Comparison of ENCODE assay signal across 25 cellular contexts in the genomic region with DNA sequence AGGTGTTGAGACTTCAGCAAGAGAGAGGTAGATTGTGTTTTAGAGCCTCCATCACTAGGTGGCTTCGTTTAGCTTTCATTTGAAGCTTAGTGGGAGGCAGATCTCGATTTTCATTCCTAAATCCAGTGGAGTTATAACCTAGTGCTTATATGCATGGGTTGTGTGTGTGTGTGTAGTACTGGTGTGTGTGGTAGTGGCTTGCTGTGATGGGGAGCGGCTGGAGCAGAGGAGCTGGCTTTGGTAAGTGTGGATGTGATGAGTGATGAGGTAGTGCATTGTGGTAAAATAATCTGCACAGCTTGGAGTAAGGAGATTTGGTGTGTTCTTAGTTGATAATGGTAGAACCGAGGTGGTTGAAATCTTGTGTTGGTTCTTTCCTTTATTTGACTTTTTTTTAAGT. TPM values are rescaled to one million over a fixed set of nuclear protein-coding genes. Genes with fewer than 3 reads are reported as not detected.
DNase-seq lines count a peak whose midpoint lies in the region; ATAC-seq, FAIRE-seq and TF ChIP-seq lines count a peak whose summit lies in the region.
"Had no signal": no experiment of that assay in that cellular context is flagged by ENCODE, and none has a peak within 500 bp of the region (broad histone marks: within the 10 kb centered on the region; RNA-seq: fewer than 3 reads in every experiment).

No MANE protein-coding gene starts in this region.

- in situ Hi-C loops in K562 (cut with MboI), result no loop called here

- H3K9ac ChIP-seq in K562 (ENCODE audit: insufficient read depth in 1 of 2, low read depth in 2 of 2, low read length in 2 of 2), result no peak overlapping the region

- 47% methylated on average over 4 of the region's 4 CpGs for WGBS in K562 (ENCODE audit: insufficient coverage, low coverage, missing lambda C conversion rate)

- POLR2A ChIA-PET in activated CD4-positive, alpha-beta T cell treated with anti-CD3 and anti-CD28 coated beads, Interleukin-2, amount 10 ng/mL, durations not matched to agents 7 days and 5 days (lab: Charles Lee), result interaction anchor here (0.6 kb wide), 1 partner anchor 44 kb away, joined by 3 read pairs; no protein-coding TSS in a partner anchor
- POLR2A ChIA-PET in HEK293 (lab: Yijun Ruan, JAX), result no interaction called here
- POLR2A ChIA-PET in K562 (lab: Yijun Ruan, JAX), result interaction anchor here (0.7 to 4.9 kb wide), 8 partner anchors 11 to 271 kb away, joined by 3 to 18 read pairs (median 5); no protein-coding TSS in a partner anchor

- H3K36me3 ChIP-seq in HEK293 (ENCODE audit: control insufficient read depth in 2 of 2, insufficient read depth in 1 of 2, low read length in 2 of 2) (peaks cover 20 to 93% of the 10 kb centered on the region in 2 experiments), K562 (ENCODE audit: control insufficient read depth, insufficient read depth, low read length) (peaks cover 94% of the 10 kb centered on the region), neutrophil (peaks cover 100% of the 10 kb centered on the region)

- TF ChIP-seq EP300 in K562 (IDR thresholded peaks at IDR 0.05; ENCODE audit: low read length), result no peak

- H3K4me1 Mint-ChIP-seq in activated CD4-positive, alpha-beta T cell treated with anti-CD3 and anti-CD28 coated beads, Interleukin-2, amount 10 ng/mL, durations not matched to agents 24 days and 14 days, result peaks cover 5% of the 10 kb centered on the region
- H3K4me1 Mint-ChIP-seq in activated CD4-positive, alpha-beta T cell treated with anti-CD3 and anti-CD28 coated beads, Interleukin-2, amount 10 ng/mL, durations not matched to agents 7 days and 5 days, result no peaks in the 10 kb centered on the region
- H3K4me1 Mint-ChIP-seq: activated B cell treated with CpG ODN at 0.5 μM for 24 hours; stimulated activated naive CD8-positive, alpha-beta T cell treated with anti-CD3 and anti-CD28 coated beads, Interleukin-15, amount 100 ng/mL, for 72 hours had no signal

- H3K9me3 ChIP-seq in HEK293 (ENCODE audit: control insufficient read depth, insufficient read depth, low read depth, low read length) (no peaks in the 10 kb centered on the region), K562 (replicated peaks; ENCODE audit: control insufficient read depth, insufficient read depth, low read depth, low read length) (no peaks in the 10 kb centered on the region), neutrophil (no peaks in the 10 kb centered on the region)
- H3K9me3 ChIP-seq: adrenal gland, gastrocnemius medialis, tibial artery had no signal

- no peak overlapping the region for H3K4me2 ChIP-seq in K562 (ENCODE audit: insufficient read depth, low read length)

- H3K27me3 ChIP-seq in K562 (ENCODE audit: control insufficient read depth in 2 of 2, insufficient read depth in 2 of 2, low read length in 2 of 2) (no peaks in the 10 kb centered on the region), neutrophil (no peaks in the 10 kb centered on the region)
- H3K27me3 ChIP-seq: adrenal gland, gastrocnemius medialis, tibial artery had no signal

- no peak overlapping the region for H2AFZ ChIP-seq in K562 (ENCODE audit: low read depth, low read length)

- no peak overlapping the region for H3K4me3 ChIP-seq in HEK293 (ENCODE audit: low read depth, low read length)
- no peak overlapping the region for H3K4me3 ChIP-seq in K562
- no peak overlapping the region for H3K4me3 ChIP-seq in neutrophil (ENCODE audit: low read depth in 1 of 2, low read length in 1 of 2)
- H3K4me3 ChIP-seq: adrenal gland, gastrocnemius medialis, tibial artery had no signal

- no peaks in the 10 kb centered on the region for H3K9me1 ChIP-seq in K562 (ENCODE audit: control insufficient read depth, insufficient read depth, low read length)

- peaks cover 56% of the 10 kb centered on the region for H3K36me3 Mint-ChIP-seq in activated CD4-positive, alpha-beta T cell treated with anti-CD3 and anti-CD28 coated beads, Interleukin-2, amount 10 ng/mL, durations not matched to agents 24 days and 14 days (ENCODE audit: low read depth)
- H3K36me3 Mint-ChIP-seq in activated CD4-positive, alpha-beta T cell treated with anti-CD3 and anti-CD28 coated beads, Interleukin-2, amount 10 ng/mL, durations not matched to agents 7 days and 5 days (ENCODE audit: low read depth), result peaks cover 70% of the 10 kb centered on the region

- CTCF ChIA-PET in activated CD4-positive, alpha-beta T cell treated with anti-CD3 and anti-CD28 coated beads, Interleukin-2, amount 10 ng/mL, durations not matched to agents 7 days and 5 days (lab: Charles Lee), result interaction anchor here (1.1 to 1.2 kb wide), 2 partner anchors 11 to 228 kb away, joined by 3 to 5 read pairs; no protein-coding TSS in a partner anchor
- CTCF ChIA-PET in HEK293 (lab: Yijun Ruan, JAX), result interaction anchor here (0.7 to 2.5 kb wide), 7 partner anchors 28 to 1128 kb away, joined by 3 to 7 read pairs (median 3); a partner anchor contains a TSS
- CTCF ChIA-PET in K562 (lab: Yijun Ruan, JAX; ENCODE audit: low intra/inter-chr PET ratio), result no interaction called here

- H3K27ac ChIP-seq in HEK293 (ENCODE audit: extremely low read depth, low read depth, low read length) (no peak overlapping the region), K562 (ENCODE audit: extremely low read depth, low read depth, low read length) (no peak overlapping the region), neutrophil (peak overlapping the region; percentile 23)
- H3K27ac ChIP-seq: adrenal gland, gastrocnemius medialis, tibial artery had no signal

- H3K9me3 Mint-ChIP-seq in activated CD4-positive, alpha-beta T cell treated with anti-CD3 and anti-CD28 coated beads, Interleukin-2, amount 10 ng/mL, durations not matched to agents 24 days and 14 days, result no peaks in the 10 kb centered on the region
- no peaks in the 10 kb centered on the region for H3K9me3 Mint-ChIP-seq in activated CD4-positive, alpha-beta T cell treated with anti-CD3 and anti-CD28 coated beads, Interleukin-2, amount 10 ng/mL, durations not matched to agents 7 days and 5 days
- H3K9me3 Mint-ChIP-seq: activated B cell treated with CpG ODN at 0.5 μM for 24 hours; activated CD4-positive, alpha-beta memory T cell treated with anti-CD3 and anti-CD28 coated beads for 36 hours; IgD-negative memory B cell; stimulated activated naive CD8-positive, alpha-beta T cell treated with anti-CD3 and anti-CD28 coated beads, Interleukin-15, amount 100 ng/mL, for 72 hours had no signal

- no peak for ATAC-seq in K562
- no peak for ATAC-seq in GM21515 (IDR thresholded peaks at IDR 0.05; ENCODE audit: unreplicated experiment)
- no peak for ATAC-seq in left colon
- ATAC-seq: gastrocnemius medialis; left cardiac atrium; stimulated activated naive CD8-positive, alpha-beta T cell treated with anti-CD3 and anti-CD28 coated beads, Interleukin-15, amount 100 ng/mL, for 72 hours had no signal

- FAIRE-seq in K562 (lab: Jason Lieb, UNC), result no peak
- FAIRE-seq: bronchial epithelial cell, H1 had no signal

- H4K20me1 ChIP-seq in K562 (replicated peaks; ENCODE audit: control insufficient read depth, insufficient read depth, low read length), result no peaks in the 10 kb centered on the region

- TF ChIP-seq CTCF in HEK293 (tag by site-specific recombination; IDR thresholded peaks at IDR 0.05), result no peak
- TF ChIP-seq CTCF in K562 (IDR thresholded peaks at IDR 0.05 in 2 of 3, conservative IDR thresholded peaks at IDR 0.05 in 1 of 3; ENCODE audit: insufficient read depth in 2 of 3, low read depth in 1 of 3, low read length in 3 of 3), result no peak
- no peak for TF ChIP-seq CTCF in neutrophil (IDR thresholded peaks at IDR 0.05)

- H3K27ac Mint-ChIP-seq in activated CD4-positive, alpha-beta T cell treated with anti-CD3 and anti-CD28 coated beads, Interleukin-2, amount 10 ng/mL, durations not matched to agents 24 days and 14 days, result peak overlapping the region; percentile 30
- H3K27ac Mint-ChIP-seq in activated CD4-positive, alpha-beta T cell treated with anti-CD3 and anti-CD28 coated beads, Interleukin-2, amount 10 ng/mL, durations not matched to agents 7 days and 5 days, result no peak overlapping the region
- H3K27ac Mint-ChIP-seq: activated B cell treated with CpG ODN at 0.5 μM for 24 hours; activated CD4-positive, alpha-beta memory T cell treated with anti-CD3 and anti-CD28 coated beads for 36 hours; stimulated activated naive CD8-positive, alpha-beta T cell treated with anti-CD3 and anti-CD28 coated beads, Interleukin-15, amount 100 ng/mL, for 72 hours had no signal

- H3K27me3 Mint-ChIP-seq in activated CD4-positive, alpha-beta T cell treated with anti-CD3 and anti-CD28 coated beads, Interleukin-2, amount 10 ng/mL, durations not matched to agents 24 days and 14 days, result no peaks in the 10 kb centered on the region
- no peaks in the 10 kb centered on the region for H3K27me3 Mint-ChIP-seq in activated CD4-positive, alpha-beta T cell treated with anti-CD3 and anti-CD28 coated beads, Interleukin-2, amount 10 ng/mL, durations not matched to agents 7 days and 5 days
- H3K27me3 Mint-ChIP-seq: activated B cell treated with CpG ODN at 0.5 μM for 24 hours; activated CD4-positive, alpha-beta memory T cell treated with anti-CD3 and anti-CD28 coated beads for 36 hours; IgD-negative memory B cell; stimulated activated naive CD8-positive, alpha-beta T cell treated with anti-CD3 and anti-CD28 coated beads, Interleukin-15, amount 100 ng/mL, for 72 hours had no signal

- intact Hi-C loops in activated CD4-positive, alpha-beta T cell treated with anti-CD3 and anti-CD28 coated beads, Interleukin-2, amount 10 ng/mL, durations not matched to agents 24 days and 14 days (cut with micrococcal nuclease), result no loop called here
- intact Hi-C loops in K562 (cut with micrococcal nuclease) (loop anchor here (10.0 kb wide), 1 partner anchor 323 kb away; a partner anchor contains a TSS), left colon (cut with DNase I, micrococcal nuclease) (no loop called here)

- H3K4me3 Mint-ChIP-seq in activated CD4-positive, alpha-beta T cell treated with anti-CD3 and anti-CD28 coated beads, Interleukin-2, amount 10 ng/mL, durations not matched to agents 24 days and 14 days, result no peak overlapping the region
- H3K4me3 Mint-ChIP-seq in activated CD4-positive, alpha-beta T cell treated with anti-CD3 and anti-CD28 coated beads, Interleukin-2, amount 10 ng/mL, durations not matched to agents 7 days and 5 days, result no peak overlapping the region
- H3K4me3 Mint-ChIP-seq: activated B cell treated with CpG ODN at 0.5 μM for 24 hours; activated CD4-positive, alpha-beta memory T cell treated with anti-CD3 and anti-CD28 coated beads for 36 hours; IgD-negative memory B cell; stimulated activated naive CD8-positive, alpha-beta T cell treated with anti-CD3 and anti-CD28 coated beads, Interleukin-15, amount 100 ng/mL, for 72 hours had no signal

- BruUV-seq in K562 (replicated peaks; lab: Mats Ljungman, UMichigan), result no TSS peak

- no peaks in the 10 kb centered on the region for H3K4me1 ChIP-seq in HEK293 (ENCODE audit: control insufficient read depth, insufficient read depth, low read length)
- H3K4me1 ChIP-seq in K562 (replicated peaks in 1 of 2; ENCODE audit: control insufficient read depth in 2 of 2, insufficient read depth in 2 of 2, low read length in 2 of 2), result no peaks in the 10 kb centered on the region
- H3K4me1 ChIP-seq in neutrophil (ENCODE audit: control insufficient read depth in 1 of 2, insufficient read depth in 1 of 2, low read depth in 1 of 2, low read length in 1 of 2), result no peaks in the 10 kb centered on the region
- H3K4me1 ChIP-seq: adrenal gland, gastrocnemius medialis had no signal

- peak in 1 of 2 experiments; percentile 21; a peak in 1 of 4 replicates for TF ChIP-seq RAD21 in K562 (CRISPR knock-in tag; conservative IDR thresholded peaks at IDR 0.05 in 1 of 2, IDR thresholded peaks at IDR 0.05 in 1 of 2)

- no peak for DNase-seq in activated CD4-positive, alpha-beta T cell treated with anti-CD3 and anti-CD28 coated beads, Interleukin-2, amount 10 ng/mL, durations not matched to agents 24 days and 14 days
- DNase-seq in activated CD4-positive, alpha-beta T cell treated with anti-CD3 and anti-CD28 coated beads, Interleukin-2, amount 10 ng/mL, durations not matched to agents 7 days and 5 days, result no peak
- DNase-seq in K562 (ENCODE audit: extremely low read depth in 1 of 4, low spot score in 3 of 4) (no peak), amniotic stem cell (lab: John Stamatoyannopoulos, UW) (no peak), left colon (no peak)
- DNase-seq: activated B cell treated with CpG ODN at 0.5 μM for 24 hours; activated CD4-positive, alpha-beta memory T cell treated with anti-CD3 and anti-CD28 coated beads for 36 hours; activated effector memory CD4-positive, alpha-beta T cell treated with Interleukin-2 at 50 U/mL for 16 hours; adrenal gland; gastrocnemius medialis; left cardiac atrium; NCI-H2081; NCI-H2227 treated with DMSO at 0.1 percent for 48 hours; NCI-H526 treated with DMSO at 0.1 percent for 48 hours; occipital lobe; Right ventricle myocardium superior; stimulated activated naive CD8-positive, alpha-beta T cell treated with anti-CD3 and anti-CD28 coated beads, Interleukin-15, amount 100 ng/mL, for 72 hours; T1000; tibial artery had no signal

- 0 out of 3 replicates have a peak, but pooled peaks cover 3% of the 10 kb centered on the region for H3K79me2 ChIP-seq in K562 (ENCODE audit: control insufficient read depth, insufficient read depth, low read length)

- TF ChIP-seq POLR2A in K562 (conservative IDR thresholded peaks at IDR 0.05), result 0 out of 2 replicates have a peak, but pooled peaks have one; percentile 27

RNA-seq across cellular contexts. Expression of a gene that starts 43.2 kb away (rescaled TPM):
- total RNA-seq in activated CD4-positive, alpha-beta T cell treated with anti-CD3 and anti-CD28 coated beads, Interleukin-2, amount 10 ng/mL, durations not matched to agents 24 days and 14 days, result 51.0 and 51.9 TPM in 2 replicates
- 10 to 100 TPM; 42.0 to 50.5 TPM for total RNA-seq in activated CD4-positive, alpha-beta T cell treated with anti-CD3 and anti-CD28 coated beads, Interleukin-2, amount 10 ng/mL, durations not matched to agents 7 days and 5 days
- total RNA-seq in K562 (2011; cell fraction: chromatin; rRNA removed; ENCODE audit: low replicate concordance), result 79.8 and 112 TPM in 2 replicates
- total RNA-seq in K562 (2011; cell fraction: nucleolus; rRNA removed), result 46.7 and 47.5 TPM in 2 replicates
- total RNA-seq in K562 (2011; cell fraction: nucleoplasm; rRNA removed), result 65.3 and 84.1 TPM in 2 replicates
- 44.3 and 48.1 TPM in 2 replicates for total RNA-seq in K562 (2014; rRNA removed)
- 67.1 and 75.5 TPM in 2 replicates for total RNA-seq in K562 (2014; rRNA removed; fragmentation: Illumina TruSeq; extraction: Trizol)
- 61.4 and 67.6 TPM in 2 replicates for total RNA-seq in K562 (2015; rRNA removed; fragmentation: Illumina TruSeq; extraction: Trizol)
- total RNA-seq in K562 (2021), result 66.8 and 67.8 TPM in 2 replicates
- polyA plus RNA-seq in K562 (2011; rRNA removed), result 109 and 135 TPM in 2 replicates
- polyA plus RNA-seq in K562 (2011; cell fraction: cytosol; rRNA removed), result 39.8 and 73.5 TPM in 2 replicates
- 48.8 and 68.8 TPM in 2 replicates for polyA plus RNA-seq in K562 (2011; cell fraction: nucleus; rRNA removed)
- 53.8 and 71.1 TPM in 2 replicates for polyA plus RNA-seq in K562 (2012)
- 86.9 and 105 TPM in 2 replicates for polyA plus RNA-seq in K562 (2014; fragmentation: Illumina TruSeq; extraction: Trizol)
- 10 to 100 TPM; 54.7 to 89.9 TPM for polyA plus RNA-seq in K562 (2014; fragmentation: Nextera tagmentation; extraction: Ambion mirVana)
- 51.5 and 68.4 TPM in 2 replicates for polyA plus RNA-seq in K562 (2014; rRNA removed)
- 140 and 141 TPM in 2 replicates for polyA minus RNA-seq in K562 (2011; rRNA and poly(A)+ RNA removed)
- polyA minus RNA-seq in K562 (2011; cell fraction: cytosol; rRNA and poly(A)+ RNA removed), result 41.5 and 57.5 TPM in 2 replicates
- polyA minus RNA-seq in K562 (2011; cell fraction: nucleus; rRNA and poly(A)+ RNA removed), result 24.9 and 46.7 TPM in 2 replicates
- total RNA-seq in left colon, result 10 to 100 TPM; 28.3 to 31.2 TPM

RNA-seq across cellular contexts. Expression of a gene that starts 43.6 kb away (rescaled TPM):
- 54.8 and 58.3 TPM in 2 replicates for total RNA-seq in activated CD4-positive, alpha-beta T cell treated with anti-CD3 and anti-CD28 coated beads, Interleukin-2, amount 10 ng/mL, durations not matched to agents 24 days and 14 days
- 10 to 100 TPM; 36.8 to 38.5 TPM for total RNA-seq in activated CD4-positive, alpha-beta T cell treated with anti-CD3 and anti-CD28 coated beads, Interleukin-2, amount 10 ng/mL, durations not matched to agents 7 days and 5 days
- 43.7 and 86.9 TPM in 2 replicates for total RNA-seq in K562 (2011; cell fraction: chromatin; rRNA removed; ENCODE audit: low replicate concordance)
- 26.2 and 32.6 TPM in 2 replicates for total RNA-seq in K562 (2011; cell fraction: nucleolus; rRNA removed)
- total RNA-seq in K562 (2011; cell fraction: nucleoplasm; rRNA removed), result 31.7 and 37.8 TPM in 2 replicates
- 50.5 and 54.2 TPM in 2 replicates for total RNA-seq in K562 (2014; rRNA removed)
- 72.6 and 87.9 TPM in 2 replicates for total RNA-seq in K562 (2014; rRNA removed; fragmentation: Illumina TruSeq; extraction: Trizol)
- 61.1 and 65.4 TPM in 2 replicates for total RNA-seq in K562 (2015; rRNA removed; fragmentation: Illumina TruSeq; extraction: Trizol)
- 73.6 and 75.1 TPM in 2 replicates for total RNA-seq in K562 (2021)
- polyA plus RNA-seq in K562 (2011; rRNA removed), result 55.4 and 88.5 TPM in 2 replicates
- 15.0 and 24.2 TPM in 2 replicates for polyA plus RNA-seq in K562 (2011; cell fraction: cytosol; rRNA removed)
- polyA plus RNA-seq in K562 (2011; cell fraction: nucleus; rRNA removed), result 10.0 and 16.4 TPM in 2 replicates
- 42.2 and 50.7 TPM in 2 replicates for polyA plus RNA-seq in K562 (2012)
- polyA plus RNA-seq in K562 (2014; fragmentation: Illumina TruSeq; extraction: Trizol), result 77.8 and 78.9 TPM in 2 replicates
- 10 to 100 TPM; 83.6 to 97.8 TPM for polyA plus RNA-seq in K562 (2014; fragmentation: Nextera tagmentation; extraction: Ambion mirVana)
- 65.8 and 71.0 TPM in 2 replicates for polyA plus RNA-seq in K562 (2014; rRNA removed)
- polyA minus RNA-seq in K562 (2011; rRNA and poly(A)+ RNA removed), result 59.0 and 60.1 TPM in 2 replicates
- 15.1 and 21.9 TPM in 2 replicates for polyA minus RNA-seq in K562 (2011; cell fraction: cytosol; rRNA and poly(A)+ RNA removed)
- polyA minus RNA-seq in K562 (2011; cell fraction: nucleus; rRNA and poly(A)+ RNA removed), result 25.7 and 34.8 TPM in 2 replicates
- total RNA-seq in left colon, result 10 to 100 TPM; 16.2 to 16.4 TPM
